ENCODE assay signal across 8 cellular contexts in the genomic region with DNA sequence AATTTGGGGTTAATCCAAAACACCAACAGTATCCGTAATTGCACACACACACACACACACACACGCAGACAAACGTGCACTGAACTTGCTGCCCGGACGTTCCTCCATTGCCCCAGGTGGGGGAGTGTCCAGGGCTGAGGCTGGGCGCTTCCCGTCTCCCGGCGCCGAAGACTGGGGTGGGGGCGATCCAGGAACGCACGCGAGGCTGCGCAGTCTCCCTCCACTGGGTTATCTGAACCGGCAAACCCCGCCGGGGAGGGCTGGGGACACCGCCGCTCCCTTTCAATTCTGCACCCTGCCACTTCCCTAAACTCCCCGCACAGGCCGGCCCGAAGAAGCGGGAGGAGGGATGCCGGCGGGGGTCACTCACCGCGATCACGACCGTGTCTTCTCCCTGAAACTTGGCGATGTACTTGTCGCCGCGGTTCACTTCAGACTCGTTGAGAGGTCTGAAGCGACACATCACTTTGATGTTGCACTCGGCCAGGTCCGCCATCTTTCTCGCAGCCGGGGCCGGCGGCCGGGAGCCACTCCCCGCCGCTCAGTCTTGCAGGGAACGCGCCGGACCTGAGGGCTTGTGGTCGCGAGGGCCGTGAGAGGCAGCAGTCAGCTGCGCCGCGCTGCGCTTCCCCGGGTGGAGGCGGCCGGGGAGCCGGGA. TPM values are rescaled to one million over a fixed set of nuclear protein-coding genes. Genes with fewer than 3 reads are reported as not detected.
A peak's percentile ranks its signal among the peaks of the same experiment; 100 is the strongest.
DNase-seq lines count a peak whose midpoint lies in the region; ATAC-seq and TF ChIP-seq lines count a peak whose summit lies in the region.

No MANE protein-coding gene starts in this region.

- WGBS in thymus, result under 1% methylated on average over 59 of the region's 59 CpGs

- H3K27ac ChIP-seq in RWPE2 (ENCODE audit: poor library complexity, severe bottlenecking) (peak overlapping the region; percentile 79), thymus (ENCODE audit: low read depth) (peak overlapping the region; percentile 99)

- no peaks in the 10 kb centered on the region for H3K27me3 Mint-ChIP-seq in activated naive CD4-positive, alpha-beta T cell treated with anti-CD3 and anti-CD28 coated beads, Interleukin-2, amount 10 ng/mL, durations not matched to agents 7 days and 5 days

- no peaks in the 10 kb centered on the region for H3K9me3 Mint-ChIP-seq in activated naive CD4-positive, alpha-beta T cell treated with anti-CD3 and anti-CD28 coated beads, Interleukin-2, amount 10 ng/mL, durations not matched to agents 7 days and 5 days

- H3K4me3 ChIP-seq in RWPE2 (ENCODE audit: severe bottlenecking) (peak overlapping the region; percentile 66), thymus (ENCODE audit: low read length) (peak overlapping the region; percentile 80)

- no peaks in the 10 kb centered on the region for H3K27me3 ChIP-seq in RWPE2 (ENCODE audit: insufficient read depth, poor library complexity, severe bottlenecking)
- H3K27me3 ChIP-seq in thymus (ENCODE audit: control insufficient read depth, insufficient read depth), result no peaks in the 10 kb centered on the region

- H3K36me3 Mint-ChIP-seq in activated naive CD4-positive, alpha-beta T cell treated with anti-CD3 and anti-CD28 coated beads, Interleukin-2, amount 10 ng/mL, durations not matched to agents 7 days and 5 days, result peaks cover 17% of the 10 kb centered on the region

- TF ChIP-seq CTCF in RWPE2 (IDR thresholded peaks at IDR 0.05; ENCODE audit: poor library complexity, severe bottlenecking) (no peak), omental fat pad (IDR thresholded peaks at IDR 0.05) (no peak)

- peak overlapping the region; percentile 96 for H3K27ac Mint-ChIP-seq in activated naive CD4-positive, alpha-beta T cell treated with anti-CD3 and anti-CD28 coated beads, Interleukin-2, amount 10 ng/mL, durations not matched to agents 7 days and 5 days

- DNase-seq in D341Med (ENCODE audit: low spot score) (peak; percentile 78), RWPE2 (ENCODE audit: low spot score) (peak; percentile 64), glomerular visceral epithelial cell (ENCODE audit: extremely low spot score) (peak; percentile 53), omental fat pad (ENCODE audit: low spot score) (peak; percentile 40)
- peak; percentile 76 for DNase-seq in activated naive CD4-positive, alpha-beta T cell treated with anti-CD3 and anti-CD28 coated beads, Interleukin-2, amount 10 ng/mL, durations not matched to agents 7 days and 5 days

- CTCF ChIA-PET in activated naive CD4-positive, alpha-beta T cell treated with anti-CD3 and anti-CD28 coated beads, Interleukin-2, amount 10 ng/mL, durations not matched to agents 7 days and 5 days (lab: Charles Lee), result interaction anchor here (1.5 kb wide), 1 partner anchor 155 kb away, joined by 4 read pairs; no protein-coding TSS in a partner anchor

- H3K36me3 ChIP-seq in RWPE2 (ENCODE audit: low read depth) (peaks cover 25% of the 10 kb centered on the region), thymus (ENCODE audit: control insufficient read depth, insufficient read depth) (no peaks in the 10 kb centered on the region)

- H3K4me3 Mint-ChIP-seq in activated naive CD4-positive, alpha-beta T cell treated with anti-CD3 and anti-CD28 coated beads, Interleukin-2, amount 10 ng/mL, durations not matched to agents 7 days and 5 days, result peak overlapping the region; percentile 96

- H3K4me1 Mint-ChIP-seq in activated naive CD4-positive, alpha-beta T cell treated with anti-CD3 and anti-CD28 coated beads, Interleukin-2, amount 10 ng/mL, durations not matched to agents 7 days and 5 days, result peaks cover 50% of the 10 kb centered on the region

- H3K9me3 ChIP-seq in RWPE2 (ENCODE audit: severe bottlenecking) (no peaks in the 10 kb centered on the region), thymus (ENCODE audit: control insufficient read depth) (no peaks in the 10 kb centered on the region)

- peak; percentile 36 for ATAC-seq in GM19467 (IDR thresholded peaks at IDR 0.05; ENCODE audit: unreplicated experiment)
- peak; percentile 19 for ATAC-seq in HG03575 (IDR thresholded peaks at IDR 0.05; ENCODE audit: extremely low read depth, insufficient number of reproducible peaks, low FRiP score, unreplicated experiment)
- peak; percentile 57 for ATAC-seq in RWPE2 (ENCODE audit: low read depth)
- peak; percentile 68 for ATAC-seq in omental fat pad (ENCODE audit: low FRiP score)

- H3K4me1 ChIP-seq in RWPE2 (ENCODE audit: insufficient read depth, poor library complexity, severe bottlenecking) (peaks cover 31% of the 10 kb centered on the region), thymus (ENCODE audit: control insufficient read depth, insufficient read depth, low read length) (peaks cover 11% of the 10 kb centered on the region)

RNA-seq across cellular contexts. Expression of gene KIF5B, which starts 0.6 kb away (rescaled TPM):
- 100 to 1,000 TPM in 3 of 4 donors, 10 to 100 TPM in 1; 79.8 to 145 (median 119) TPM for total RNA-seq in omental fat pad
- 47.3 TPM for polyA plus RNA-seq in thymus

Comparison
In these comparisons a context has a peak if more than half of its experiments do, and no peak if none do; other contexts are left out.
1. Peak in every context shown above with its lines: DNase-seq, ATAC-seq, H3K4me3 ChIP-seq and H3K27ac ChIP-seq.